Comparison of ENCODE assay signal across 8 cellular contexts in the genomic region with DNA sequence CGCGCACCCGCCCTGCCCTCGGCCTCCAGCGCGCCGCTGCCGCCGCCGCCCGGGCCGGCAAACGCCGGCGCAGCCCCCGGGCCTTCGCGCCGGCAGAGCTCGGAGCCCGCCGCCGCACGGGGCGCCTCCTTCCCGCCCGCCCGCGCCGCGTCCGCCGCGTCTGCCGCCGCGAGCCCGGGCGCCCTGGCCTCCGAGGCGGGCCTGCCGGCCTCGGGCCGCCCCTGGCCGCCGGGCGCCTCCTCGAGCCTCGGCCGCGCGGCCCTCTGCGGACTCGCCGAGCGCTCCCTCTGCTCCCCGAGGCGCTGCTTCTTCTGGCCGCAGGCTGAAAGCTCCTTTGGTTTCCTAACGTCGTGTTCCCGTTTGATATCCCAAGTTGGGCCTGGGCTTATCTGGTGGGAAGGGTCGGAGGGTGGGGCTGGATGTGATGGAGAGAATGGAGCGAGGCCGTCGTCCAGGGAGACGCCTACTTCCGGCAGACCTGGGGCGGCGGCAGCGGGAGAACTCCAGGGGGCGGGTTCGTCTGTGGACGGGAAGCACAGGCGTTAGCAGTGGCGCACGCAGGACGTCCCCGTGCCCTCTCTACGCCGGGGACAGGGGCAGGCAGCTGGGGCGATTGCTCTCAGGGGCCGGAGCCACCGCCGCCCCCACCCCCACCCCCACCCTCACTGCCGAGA.
DNase-seq lines count a peak whose midpoint lies in the region; ATAC-seq, FAIRE-seq and TF ChIP-seq lines count a peak whose summit lies in the region.

No MANE protein-coding gene starts in this region.

- peak overlapping the region in 1 of 2 donors; percentile 46 for H3K27ac Mint-ChIP-seq in T-cell

- peak overlapping the region; percentile 96 to 98 for H3K27ac ChIP-seq in right atrium auricular region

- POLR2A ChIA-PET in T-cell (lab: Charles Lee) = no interaction called here

- H3K4me3 Mint-ChIP-seq in T-cell = peak overlapping the region; percentile 81 to 85 (median 84)

- peak in 1 of 2 donors; percentile 37 for TF ChIP-seq CTCF in right atrium auricular region (IDR thresholded peaks at IDR 0.05)

- H3K9me3 ChIP-seq in right atrium auricular region = no peaks in the 10 kb centered on the region

- peaks cover 12 to 15% (median 15%) of the 10 kb centered on the region in 3 donors for H3K4me1 Mint-ChIP-seq in T-cell

- H3K4me3 ChIP-seq in right atrium auricular region = peak overlapping the region; percentile 46 to 62

- TF ChIP-seq POLR2A in GM12892 (IDR thresholded peaks at IDR 0.05; ENCODE audit: low read depth, low read length) = no peak

- H3K27me3 ChIP-seq in right atrium auricular region = no peaks in the 10 kb centered on the region

- CTCF ChIA-PET in T-cell (lab: Charles Lee) = interaction anchor here in 1 of 2 donors (1.2 kb wide), 1 partner anchor 1999 kb away, joined by 3 read pairs; no protein-coding TSS in a partner anchor

- H3K27me3 Mint-ChIP-seq in T-cell = peaks cover 11 to 21% of the 10 kb centered on the region in 2 donors

- H3K9me3 Mint-ChIP-seq in T-cell = no peaks in the 10 kb centered on the region

- FAIRE-seq in GM12892 (lab: Jason Lieb, UNC) = peak; percentile 69

- H3K4me1 ChIP-seq in right atrium auricular region = peaks cover 0 to 23% of the 10 kb centered on the region in 2 donors

- DNase-seq in GM12892 (ENCODE audit: insufficient read length) (peak; percentile 69), NCI-H1105 (lab: John Stamatoyannopoulos, UW) (peak; percentile 88), T-cell (peak in 28 of 34 experiments; percentile 7 to 46 (median 20)), amygdala (lab: John Stamatoyannopoulos, UW) (peak in 55 of 56 donors; percentile 14 to 85 (median 67)), right atrium auricular region (ENCODE audit: low spot score) (peak; percentile 92), pulmonary artery endothelial cell (ENCODE audit: low read depth, low spot score) (peak; percentile 36), OCI-M2 (lab: John Stamatoyannopoulos, UW; ENCODE audit: unreplicated experiment) (no peak)

- no peaks in the 10 kb centered on the region for H3K36me3 ChIP-seq in right atrium auricular region

- H3K36me3 Mint-ChIP-seq in T-cell = no peaks in the 10 kb centered on the region

- ATAC-seq in HG02759 (IDR thresholded peaks at IDR 0.05; ENCODE audit: unreplicated experiment) (peak; percentile 86), T-cell (replicated peaks in 1 of 4) (peak; percentile 67 to 80 (median 76))
